8 cellular contexts compared by ENCODE assay signal in the genomic region with DNA sequence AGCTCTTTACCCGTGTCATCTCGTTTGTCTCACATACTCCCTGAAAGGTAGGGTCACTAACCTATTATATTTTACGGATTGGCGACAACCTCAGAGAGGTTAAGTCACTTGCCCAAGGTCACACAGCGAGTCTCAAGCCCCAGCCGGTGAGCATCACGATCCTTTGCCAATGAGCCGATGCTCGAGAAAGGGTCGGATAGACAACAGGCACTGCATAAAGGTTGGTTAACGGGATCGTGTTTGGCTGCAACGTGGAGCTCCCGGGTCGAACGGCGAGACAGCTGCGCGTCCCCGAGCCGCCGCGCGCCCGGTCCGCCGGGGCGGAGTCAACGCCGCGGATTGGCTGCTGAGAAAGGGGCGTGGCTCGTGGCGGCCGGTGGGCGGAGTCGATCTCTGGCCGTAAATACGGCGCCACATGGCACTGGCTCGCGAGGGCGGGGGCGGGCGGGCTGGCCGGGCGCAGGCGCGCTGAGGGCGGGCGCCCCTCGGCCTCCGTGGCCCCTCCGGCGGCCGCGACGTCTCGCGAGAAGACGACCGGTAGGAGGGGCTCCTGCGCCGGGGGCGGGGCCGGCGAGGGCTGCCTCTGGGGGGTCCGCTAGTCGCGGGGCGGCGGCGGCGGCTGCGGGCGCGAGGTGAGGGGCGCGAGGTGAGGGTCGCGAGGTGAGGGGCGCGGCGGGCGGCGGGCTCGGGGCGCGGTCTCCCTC. TPM values are rescaled to one million over a fixed set of nuclear protein-coding genes. Genes with fewer than 3 reads are reported as not detected.
DNase-seq lines count a peak whose midpoint lies in the region; ATAC-seq and TF ChIP-seq lines count a peak whose summit lies in the region.

A gene (plus strand): TSS at position 598 of the 704 bp plus-strand sequence. CDS start 29,029 bp downstream, outside the sequence.

- DNase-seq in AG09319 (ENCODE audit: extremely low read depth, low read depth), result peak; percentile 87
- peak; percentile 85 for DNase-seq in NCI-H526 treated with DMSO at 0.1 percent for 48 hours (lab: John Stamatoyannopoulos, UW)
- peak; percentile 93 for DNase-seq in activated CD4-positive, alpha-beta T cell treated with anti-CD3 and anti-CD28 coated beads, Interleukin-2, amount 50 U/mL, for 1 hour
- DNase-seq in cortex of kidney (lab: John Stamatoyannopoulos, UW), result peak; percentile 69
- peak; percentile 91 to 98 for DNase-seq in left colon
- DNase-seq in stimulated activated CD4-positive, alpha-beta T cell treated with anti-CD3 and anti-CD28 coated beads, Interleukin-1b, Interleukin-23, amount 100 ng/mL, for 24 hours (ENCODE audit: low read depth in 4 of 4, low spot score in 1 of 4), result peak; percentile 84 to 92 (median 88)

- ATAC-seq in HG03457 (IDR thresholded peaks at IDR 0.05; ENCODE audit: unreplicated experiment) (peak; percentile 28), left colon (peak; percentile 89)

- no peak for TF ChIP-seq CTCF in AG09319 (IDR thresholded peaks at IDR 0.05; ENCODE audit: low read depth, low read length)

- peak; percentile 73 for TF ChIP-seq POLR2A in GM19193 (IDR thresholded peaks at IDR 0.05; ENCODE audit: extremely low read depth, insufficient read depth, insufficient read length)

- intact Hi-C loops in left colon (cut with DNase I, micrococcal nuclease), result no loop called here

RNA-seq across cellular contexts. Expression of the gene that starts here (rescaled TPM):
- 10 to 100 TPM; 11.5 to 12.6 TPM for total RNA-seq in left colon

Comparison
In these comparisons a context has a peak if more than half of its experiments do, and no peak if none do; other contexts are left out.
1. Peak in every context shown above with its lines: DNase-seq and ATAC-seq.